Comparison of ENCODE assay signal across 1 cellular context in the genomic region with DNA sequence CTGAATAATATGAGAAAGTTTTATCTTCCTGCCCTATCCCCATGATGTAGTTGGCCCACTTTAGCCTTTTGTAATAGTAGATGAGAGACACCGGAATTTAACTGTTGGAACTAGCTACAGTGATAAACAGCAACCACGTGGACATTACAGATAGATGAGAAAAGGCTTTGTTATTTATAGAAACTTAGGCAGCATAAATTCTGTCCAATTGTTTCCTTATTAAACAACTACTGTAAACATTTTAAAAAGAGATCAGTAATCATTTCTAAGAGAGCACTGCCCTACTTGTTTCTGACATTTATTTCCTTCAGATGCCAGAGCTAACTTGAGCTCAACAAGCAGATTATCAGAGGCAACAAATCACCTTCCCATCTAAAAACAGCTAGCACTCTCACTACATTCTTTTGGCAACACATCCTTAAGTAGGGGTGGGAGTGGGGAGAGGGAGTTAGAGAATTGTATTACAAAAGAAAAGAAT.
TF ChIP-seq lines count a peak whose summit lies in the region.

No MANE protein-coding gene starts in this region.

TF ChIP-seq in HepG2, 621 proteins besides CTCF, POLR2A, EP300 and RAD21 (continued from another document):
- TF ChIP-seq, protein P1, sequence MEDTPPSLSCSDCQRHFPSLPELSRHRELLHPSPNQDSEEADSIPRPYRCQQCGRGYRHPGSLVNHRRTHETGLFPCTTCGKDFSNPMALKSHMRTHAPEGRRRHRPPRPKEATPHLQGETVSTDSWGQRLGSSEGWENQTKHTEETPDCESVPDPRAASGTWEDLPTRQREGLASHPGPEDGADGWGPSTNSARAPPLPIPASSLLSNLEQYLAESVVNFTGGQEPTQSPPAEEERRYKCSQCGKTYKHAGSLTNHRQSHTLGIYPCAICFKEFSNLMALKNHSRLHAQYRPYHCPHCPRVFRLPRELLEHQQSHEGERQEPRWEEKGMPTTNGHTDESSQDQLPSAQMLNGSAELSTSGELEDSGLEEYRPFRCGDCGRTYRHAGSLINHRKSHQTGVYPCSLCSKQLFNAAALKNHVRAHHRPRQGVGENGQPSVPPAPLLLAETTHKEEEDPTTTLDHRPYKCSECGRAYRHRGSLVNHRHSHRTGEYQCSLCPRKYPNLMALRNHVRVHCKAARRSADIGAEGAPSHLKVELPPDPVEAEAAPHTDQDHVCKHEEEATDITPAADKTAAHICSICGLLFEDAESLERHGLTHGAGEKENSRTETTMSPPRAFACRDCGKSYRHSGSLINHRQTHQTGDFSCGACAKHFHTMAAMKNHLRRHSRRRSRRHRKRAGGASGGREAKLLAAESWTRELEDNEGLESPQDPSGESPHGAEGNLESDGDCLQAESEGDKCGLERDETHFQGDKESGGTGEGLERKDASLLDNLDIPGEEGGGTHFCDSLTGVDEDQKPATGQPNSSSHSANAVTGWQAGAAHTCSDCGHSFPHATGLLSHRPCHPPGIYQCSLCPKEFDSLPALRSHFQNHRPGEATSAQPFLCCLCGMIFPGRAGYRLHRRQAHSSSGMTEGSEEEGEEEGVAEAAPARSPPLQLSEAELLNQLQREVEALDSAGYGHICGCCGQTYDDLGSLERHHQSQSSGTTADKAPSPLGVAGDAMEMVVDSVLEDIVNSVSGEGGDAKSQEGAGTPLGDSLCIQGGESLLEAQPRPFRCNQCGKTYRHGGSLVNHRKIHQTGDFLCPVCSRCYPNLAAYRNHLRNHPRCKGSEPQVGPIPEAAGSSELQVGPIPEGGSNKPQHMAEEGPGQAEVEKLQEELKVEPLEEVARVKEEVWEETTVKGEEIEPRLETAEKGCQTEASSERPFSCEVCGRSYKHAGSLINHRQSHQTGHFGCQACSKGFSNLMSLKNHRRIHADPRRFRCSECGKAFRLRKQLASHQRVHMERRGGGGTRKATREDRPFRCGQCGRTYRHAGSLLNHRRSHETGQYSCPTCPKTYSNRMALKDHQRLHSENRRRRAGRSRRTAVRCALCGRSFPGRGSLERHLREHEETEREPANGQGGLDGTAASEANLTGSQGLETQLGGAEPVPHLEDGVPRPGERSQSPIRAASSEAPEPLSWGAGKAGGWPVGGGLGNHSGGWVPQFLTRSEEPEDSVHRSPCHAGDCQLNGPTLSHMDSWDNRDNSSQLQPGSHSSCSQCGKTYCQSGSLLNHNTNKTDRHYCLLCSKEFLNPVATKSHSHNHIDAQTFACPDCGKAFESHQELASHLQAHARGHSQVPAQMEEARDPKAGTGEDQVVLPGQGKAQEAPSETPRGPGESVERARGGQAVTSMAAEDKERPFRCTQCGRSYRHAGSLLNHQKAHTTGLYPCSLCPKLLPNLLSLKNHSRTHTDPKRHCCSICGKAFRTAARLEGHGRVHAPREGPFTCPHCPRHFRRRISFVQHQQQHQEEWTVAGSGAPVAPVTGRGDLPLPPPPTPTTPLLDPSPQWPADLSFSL (CRISPR knock-in tag; IDR thresholded peaks at IDR 0.05), result no peak
- no peak for TF ChIP-seq FOXK1 (CRISPR knock-in tag; IDR thresholded peaks at IDR 0.05; ENCODE audit: borderline replicate concordance, low read depth)
- TF ChIP-seq ZNF782 (CRISPR knock-in tag; IDR thresholded peaks at IDR 0.05; ENCODE audit: borderline replicate concordance), result no peak
- TF ChIP-seq, protein P2, sequence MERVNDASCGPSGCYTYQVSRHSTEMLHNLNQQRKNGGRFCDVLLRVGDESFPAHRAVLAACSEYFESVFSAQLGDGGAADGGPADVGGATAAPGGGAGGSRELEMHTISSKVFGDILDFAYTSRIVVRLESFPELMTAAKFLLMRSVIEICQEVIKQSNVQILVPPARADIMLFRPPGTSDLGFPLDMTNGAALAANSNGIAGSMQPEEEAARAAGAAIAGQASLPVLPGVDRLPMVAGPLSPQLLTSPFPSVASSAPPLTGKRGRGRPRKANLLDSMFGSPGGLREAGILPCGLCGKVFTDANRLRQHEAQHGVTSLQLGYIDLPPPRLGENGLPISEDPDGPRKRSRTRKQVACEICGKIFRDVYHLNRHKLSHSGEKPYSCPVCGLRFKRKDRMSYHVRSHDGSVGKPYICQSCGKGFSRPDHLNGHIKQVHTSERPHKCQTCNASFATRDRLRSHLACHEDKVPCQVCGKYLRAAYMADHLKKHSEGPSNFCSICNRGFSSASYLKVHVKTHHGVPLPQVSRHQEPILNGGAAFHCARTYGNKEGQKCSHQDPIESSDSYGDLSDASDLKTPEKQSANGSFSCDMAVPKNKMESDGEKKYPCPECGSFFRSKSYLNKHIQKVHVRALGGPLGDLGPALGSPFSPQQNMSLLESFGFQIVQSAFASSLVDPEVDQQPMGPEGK (CRISPR knock-in tag; IDR thresholded peaks at IDR 0.05), result no peak
- TF ChIP-seq, protein P3, sequence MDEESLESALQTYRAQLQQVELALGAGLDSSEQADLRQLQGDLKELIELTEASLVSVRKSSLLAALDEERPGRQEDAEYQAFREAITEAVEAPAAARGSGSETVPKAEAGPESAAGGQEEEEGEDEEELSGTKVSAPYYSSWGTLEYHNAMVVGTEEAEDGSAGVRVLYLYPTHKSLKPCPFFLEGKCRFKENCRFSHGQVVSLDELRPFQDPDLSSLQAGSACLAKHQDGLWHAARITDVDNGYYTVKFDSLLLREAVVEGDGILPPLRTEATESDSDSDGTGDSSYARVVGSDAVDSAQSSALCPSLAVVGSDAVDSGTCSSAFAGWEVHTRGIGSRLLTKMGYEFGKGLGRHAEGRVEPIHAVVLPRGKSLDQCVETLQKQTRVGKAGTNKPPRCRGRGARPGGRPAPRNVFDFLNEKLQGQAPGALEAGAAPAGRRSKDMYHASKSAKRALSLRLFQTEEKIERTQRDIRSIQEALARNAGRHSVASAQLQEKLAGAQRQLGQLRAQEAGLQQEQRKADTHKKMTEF (CRISPR knock-in tag; IDR thresholded peaks at IDR 0.05), result no peak
- TF ChIP-seq ZNF230 (CRISPR knock-in tag; IDR thresholded peaks at IDR 0.05), result no peak
- no peak for TF ChIP-seq CCAR2 (optimal IDR thresholded peaks at IDR 0.05; ENCODE audit: low read depth, low read length)
- TF ChIP-seq ZMYM4 (CRISPR knock-in tag; IDR thresholded peaks at IDR 0.05), result no peak
- no peak for TF ChIP-seq HDAC1 (CRISPR knock-in tag; IDR thresholded peaks at IDR 0.05)
- TF ChIP-seq GATAD1 (CRISPR knock-in tag; IDR thresholded peaks at IDR 0.05), result no peak
- TF ChIP-seq ZNF558 (CRISPR knock-in tag; IDR thresholded peaks at IDR 0.05; ENCODE audit: borderline replicate concordance), result no peak
- TF ChIP-seq ZNF30 (CRISPR knock-in tag; IDR thresholded peaks at IDR 0.05), result no peak
- TF ChIP-seq DPF2 (CRISPR knock-in tag; IDR thresholded peaks at IDR 0.05; ENCODE audit: borderline replicate concordance, low read depth), result no peak
- no peak for TF ChIP-seq GTF3A (CRISPR knock-in tag; conservative IDR thresholded peaks at IDR 0.05)
- TF ChIP-seq KDM4B (CRISPR knock-in tag; IDR thresholded peaks at IDR 0.05), result no peak
